ENCODE assay signal across 8 cellular contexts in genomic region chr11:100739636-100740035, GRCh38. TPM values are rescaled to one million over a fixed set of nuclear protein-coding genes. Genes with fewer than 3 reads are reported as not detected.
DNase-seq lines count a peak whose midpoint lies in the region; ATAC-seq and TF ChIP-seq lines count a peak whose summit lies in the region.

No MANE protein-coding gene starts in this region.

- no TSS peak for BruUV-seq in HCT116 (replicated peaks; lab: Mats Ljungman, UMichigan)

- H3K27ac ChIP-seq in HCT116 (ENCODE audit: low read depth, low read length): peak overlapping the region; percentile 14; the same call in 1 of the 2 replicates

- POLR2A ChIA-PET in HCT116 (lab: Charles Lee): interaction anchor here (0.5 kb wide), 1 partner anchor 8 kb away, joined by 3 read pairs; no protein-coding TSS in a partner anchor

- CTCF ChIA-PET in HCT116 (lab: Charles Lee): no interaction called here

- intact Hi-C loops in HCT116 (cut with micrococcal nuclease): loop anchor here (5.0 kb wide), 1 partner anchor 52 kb away; the partner anchor contains the start of gene ARHGAP42

- RAD21 ChIA-PET in HCT116 (lab: Charles Lee; ENCODE audit: low non-redundant PET in 1 of 2, low total read pairs in 2 of 2, uncharacterized antibody in 2 of 2, unreplicated experiment in 2 of 2): interaction anchor here in 1 of 2 experiments (1.1 kb wide), 1 partner anchor 28 kb away, joined by 3 read pairs; no protein-coding TSS in a partner anchor

- H3K4me3 ChIP-seq in HCT116 (replicated peaks in 1 of 2; ENCODE audit: low read depth in 1 of 2, low read length in 2 of 2) (peak overlapping the region in 1 of 2 experiments; percentile 30; a peak in 1 of 4 replicates), astrocyte of the spinal cord (ENCODE audit: low read depth, low read length) (no peak overlapping the region)

- no peak overlapping the region for H2AFZ ChIP-seq in HCT116 (ENCODE audit: low read depth, low read length, poor library complexity, severe bottlenecking)

- H3K4me2 ChIP-seq in HCT116 (ENCODE audit: low read length): peak overlapping the region; percentile 59

- no peak for TF ChIP-seq RAD21 in HCT116 (IDR thresholded peaks at IDR 0.05; ENCODE audit: low read depth)

- H3K9ac ChIP-seq in HCT116 (ENCODE audit: low read length): peak overlapping the region; percentile 57

- no peak for TF ChIP-seq POLR2A in HCT116 (IDR thresholded peaks at IDR 0.05; ENCODE audit: borderline replicate concordance, extremely low read depth, insufficient read depth, insufficient read length)

- ATAC-seq in HCT116: peak; percentile 82
- no peak for ATAC-seq in GM18868 (IDR thresholded peaks at IDR 0.05; ENCODE audit: unreplicated experiment)
- no peak for ATAC-seq in GM18519 (IDR thresholded peaks at IDR 0.05; ENCODE audit: low FRiP score, unreplicated experiment)
- no peak for ATAC-seq in HG03025 (IDR thresholded peaks at IDR 0.05; ENCODE audit: low FRiP score, unreplicated experiment)

- H3K79me2 ChIP-seq in HCT116 (ENCODE audit: insufficient read depth, low read length): peaks cover 44% of the 10 kb centered on the region

- H4K20me1 ChIP-seq in HCT116 (ENCODE audit: insufficient read depth): no peaks in the 10 kb centered on the region

- DNase-seq in HCT116 (ENCODE audit: low read depth, low spot score): peak; percentile 61
- DNase-seq in astrocyte of the spinal cord (ENCODE audit: low read depth, low spot score): peak; percentile 90
- peak; percentile 83 for DNase-seq in islet precursor cell
- peak; percentile 86 for DNase-seq in smooth muscle cell of the brain vasculature (ENCODE audit: low read depth, low spot score)
- no peak for DNase-seq in SKM-1 (lab: John Stamatoyannopoulos, UW; ENCODE audit: unreplicated experiment)

- H3K36me3 ChIP-seq in HCT116 (ENCODE audit: control insufficient read depth in 1 of 2, insufficient read depth in 2 of 2, low read length in 2 of 2): no peaks in the 10 kb centered on the region; a peak in 1 of 4 replicates

- H3K9me2 ChIP-seq in HCT116 (ENCODE audit: insufficient read depth): no peaks in the 10 kb centered on the region

- TF ChIP-seq CTCF in HCT116 (IDR thresholded peaks at IDR 0.05 in 2 of 3, conservative IDR thresholded peaks at IDR 0.05 in 1 of 3; ENCODE audit: borderline replicate concordance in 1 of 3, insufficient read depth in 1 of 3, low read depth in 2 of 3, low read length in 2 of 3) (no peak), astrocyte of the spinal cord (IDR thresholded peaks at IDR 0.05; ENCODE audit: low read depth, low read length) (no peak)

- H3K9me3 ChIP-seq in HCT116 (ENCODE audit: control insufficient read depth in 1 of 2, insufficient read depth in 1 of 2, low read depth in 1 of 2, low read length in 2 of 2): no peaks in the 10 kb centered on the region

- H3K4me1 ChIP-seq in HCT116 (ENCODE audit: control insufficient read depth in 1 of 2, insufficient read depth in 2 of 2, low read length in 2 of 2): peaks cover 30 to 74% of the 10 kb centered on the region in 2 experiments

- in situ Hi-C loops in astrocyte of the spinal cord (cut with HindIII; ENCODE audit: low sequenced_read_pairs): no loop called here

- H3K27me3 ChIP-seq in HCT116 (ENCODE audit: insufficient read depth, low read length): no peaks in the 10 kb centered on the region

TF ChIP-seq in HCT116, 20 proteins besides CTCF, POLR2A, EP300 and RAD21:
- no peak for TF ChIP-seq POLR2AphosphoS5 (IDR thresholded peaks at IDR 0.05; ENCODE audit: low read depth, low read length)
- TF ChIP-seq JUND (IDR thresholded peaks at IDR 0.05): no peak
- TF ChIP-seq SP1 (IDR thresholded peaks at IDR 0.05; ENCODE audit: low read depth): peak; percentile 41
TF ChIP-seq in HCT116: peak in this region for 1.

RNA-seq across cellular contexts. Expression of gene ARHGAP42, which starts 52.5 kb away (rescaled TPM):
- 12.3 TPM for total RNA-seq in HCT116 (2021; ENCODE audit: unreplicated experiment)
- polyA plus RNA-seq in HCT116 (2012): 3.8 and 5.3 TPM in 2 replicates
